1 cellular context compared by ENCODE assay signal in the genomic region with DNA sequence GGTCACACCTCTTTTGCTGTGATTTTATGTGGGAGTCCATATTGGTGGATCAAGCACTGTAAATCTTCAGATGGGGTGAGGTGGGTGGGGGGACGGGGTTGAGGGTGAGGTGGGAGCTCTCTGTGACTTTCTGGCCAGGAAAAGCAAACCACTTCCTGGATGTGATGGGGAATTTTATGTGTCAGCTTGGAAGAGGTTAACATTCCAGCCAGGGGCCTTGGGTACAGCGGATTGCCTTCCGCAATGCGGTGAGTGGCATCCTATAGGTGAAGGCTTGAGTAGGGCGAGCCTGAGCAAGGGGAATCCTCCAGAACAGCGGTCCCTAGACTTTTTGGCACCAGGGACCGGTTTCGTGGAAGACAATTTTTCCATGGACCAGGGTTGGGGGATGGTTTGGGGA.
TF ChIP-seq lines count a peak whose summit lies in the region.

No MANE protein-coding gene starts in this region.

TF ChIP-seq in IMR-90, 13 proteins besides CTCF, POLR2A, EP300 and RAD21 (continued from another document):
- TF ChIP-seq, protein P1, sequence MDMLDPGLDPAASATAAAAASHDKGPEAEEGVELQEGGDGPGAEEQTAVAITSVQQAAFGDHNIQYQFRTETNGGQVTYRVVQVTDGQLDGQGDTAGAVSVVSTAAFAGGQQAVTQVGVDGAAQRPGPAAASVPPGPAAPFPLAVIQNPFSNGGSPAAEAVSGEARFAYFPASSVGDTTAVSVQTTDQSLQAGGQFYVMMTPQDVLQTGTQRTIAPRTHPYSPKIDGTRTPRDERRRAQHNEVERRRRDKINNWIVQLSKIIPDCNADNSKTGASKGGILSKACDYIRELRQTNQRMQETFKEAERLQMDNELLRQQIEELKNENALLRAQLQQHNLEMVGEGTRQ (IDR thresholded peaks at IDR 0.05; ENCODE audit: low read depth, low read length), result no peak
- TF ChIP-seq MXI1 (IDR thresholded peaks at IDR 0.05; ENCODE audit: borderline replicate concordance, low read depth, low read length), result no peak
- no peak for TF ChIP-seq CHD1 (IDR thresholded peaks at IDR 0.05; ENCODE audit: low read depth, low read length)
- TF ChIP-seq RCOR1 (IDR thresholded peaks at IDR 0.05; ENCODE audit: insufficient replicate concordance, low read length), result no peak
- no peak for TF ChIP-seq NFE2L2 (IDR thresholded peaks at IDR 0.05; ENCODE audit: low read depth, low read length)
